In the genomic region with DNA sequence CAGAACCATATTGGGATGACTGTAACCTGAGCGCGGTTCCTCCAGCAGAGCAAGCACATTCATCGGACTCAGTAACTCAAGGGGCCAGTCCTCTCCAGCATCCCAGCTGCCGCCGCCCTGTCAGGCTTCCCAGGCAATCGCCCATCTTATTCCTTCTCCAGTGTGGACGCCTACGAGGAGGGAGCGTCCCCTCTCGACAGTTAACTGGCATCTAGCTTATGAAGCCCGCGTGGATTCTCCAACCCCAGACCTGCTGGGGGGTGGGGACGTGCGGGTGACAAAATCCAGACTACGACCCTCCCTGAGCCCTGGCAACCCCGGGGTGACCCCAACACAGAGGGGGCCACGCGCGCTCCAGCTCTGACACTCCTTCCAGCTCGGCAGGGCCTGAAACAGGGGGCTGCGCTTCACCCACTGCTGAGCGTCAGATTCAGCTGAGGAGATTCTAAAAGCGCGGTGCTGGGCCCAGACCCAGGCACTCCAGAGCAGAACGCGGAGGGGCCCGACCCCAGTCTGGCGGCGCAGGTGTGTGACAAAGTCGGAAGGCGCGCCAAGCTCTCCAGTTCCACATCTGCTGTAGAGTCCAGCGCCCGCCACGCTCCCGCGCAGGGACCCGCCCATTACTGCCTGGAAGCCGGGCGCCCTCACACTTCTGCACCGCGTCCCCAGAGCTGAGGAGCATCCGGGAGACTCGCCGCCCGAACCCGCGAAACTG, we compare ENCODE assay signal across 8 cellular contexts. TPM values are rescaled to one million over a fixed set of nuclear protein-coding genes. Genes with fewer than 3 reads are reported as not detected.
DNase-seq lines count a peak whose midpoint lies in the region; ATAC-seq and TF ChIP-seq lines count a peak whose summit lies in the region.

No MANE protein-coding gene starts in this region.

- H3K9me3 ChIP-seq in SK-N-MC (ENCODE audit: low read depth, low read length): 0 out of 2 replicates have a peak, but pooled peaks cover 2% of the 10 kb centered on the region

- peak; percentile 40 for DNase-seq in AG10803 (ENCODE audit: low read depth)
- peak; percentile 31 for DNase-seq in GM13976 (ENCODE audit: low spot score)
- peak; percentile 62 for DNase-seq in NB4 (ENCODE audit: low read depth)
- DNase-seq in SK-N-MC (ENCODE audit: low read depth, low spot score): no peak
- peak; percentile 40 for DNase-seq in dedifferentiated amniotic fluid mesenchymal stem cell (ENCODE audit: extremely low spot score)
- peak; percentile 46 for DNase-seq in left lobe of liver (ENCODE audit: low spot score)
- DNase-seq in stimulated activated CD8-positive, alpha-beta memory T cell treated with anti-CD3 and anti-CD28 coated beads, Interleukin-12 subunit alpha, Interleukin-12 subunit beta, amount 100 ng/mL, for 24 hours (ENCODE audit: extremely low read depth): peak; percentile 10

- in situ Hi-C loops in GM13976 (cut with MboI; ENCODE audit: low sequenced_read_pairs, unreplicated experiment): no loop called here

- TF ChIP-seq POLR2A in NB4 (IDR thresholded peaks at IDR 0.05; ENCODE audit: extremely low read depth, insufficient read length): no peak

- H3K36me3 ChIP-seq in SK-N-MC (ENCODE audit: insufficient read depth, low read length): no peaks in the 10 kb centered on the region

- H3K9ac ChIP-seq in SK-N-MC (ENCODE audit: insufficient read length): peak overlapping the region; percentile 85

- peak overlapping the region; percentile 73 for H3K4me3 ChIP-seq in AG10803 (ENCODE audit: low read length)
- H3K4me3 ChIP-seq in NB4 (ENCODE audit: low read depth, low read length): peak overlapping the region; percentile 76
- H3K4me3 ChIP-seq in SK-N-MC: peak overlapping the region; percentile 98

- TF ChIP-seq CTCF in AG10803 (conservative IDR thresholded peaks at IDR 0.05; ENCODE audit: low read length) (no peak; the same call in 1 of the 2 replicates), GM13976 (IDR thresholded peaks at IDR 0.05; ENCODE audit: borderline replicate concordance, control extremely low read depth, extremely low read depth, insufficient read depth, missing control alignments) (no peak), NB4 (IDR thresholded peaks at IDR 0.05; ENCODE audit: low read depth, low read length) (no peak)

- ATAC-seq in HG02759 (IDR thresholded peaks at IDR 0.05; ENCODE audit: unreplicated experiment): peak; percentile 61
- peak; percentile 79 for ATAC-seq in left lobe of liver

- peak overlapping the region; percentile 67 for H3K27ac ChIP-seq in SK-N-MC

RNA-seq across cellular contexts. Expression of a gene that starts 43.9 kb away (rescaled TPM):
- 0.08 TPM for total RNA-seq in left lobe of liver

RNA-seq across cellular contexts. Expression of a gene that starts 50.1 kb away (rescaled TPM):
- 238 TPM for total RNA-seq in left lobe of liver
